26 cellular contexts compared by ENCODE assay signal in genomic region chrX:106730385-106730784, GRCh38. TPM values are rescaled to one million over a fixed set of nuclear protein-coding genes. Genes with fewer than 3 reads are reported as not detected.
DNase-seq lines count a peak whose midpoint lies in the region; ATAC-seq, FAIRE-seq and TF ChIP-seq lines count a peak whose summit lies in the region.
"Had no signal": no experiment of that assay in that cellular context is flagged by ENCODE, and none has a peak within 500 bp of the region (broad histone marks: within the 10 kb centered on the region; RNA-seq: fewer than 3 reads in every experiment).

No MANE protein-coding gene starts in this region.

- H3K9ac ChIP-seq in keratinocyte (ENCODE audit: control insufficient read depth, extremely low read depth, insufficient read depth, low read length), result no peak overlapping the region
- H3K9ac ChIP-seq in smooth muscle cell (ENCODE audit: low read depth), result no peak overlapping the region

- 59% methylated on average over 4 of the region's 4 CpGs for WGBS in smooth muscle cell (ENCODE audit: low lambda C conversion rate)

- no peaks in the 10 kb centered on the region for H3K9me3 Mint-ChIP-seq in stimulated activated naive B cell treated with anti-CD40 and anti-IgM and Interleukin-4, amounts not matched to agents 10 μg/mL and 1 μg/mL and 100 μg/mL, for 72 hours
- H3K9me3 Mint-ChIP-seq: activated CD4-positive, alpha-beta T cell treated with anti-CD3 and anti-CD28 coated beads, Interleukin-2, amount 10 ng/mL, durations not matched to agents 7 days and 5 days; CD4-positive, alpha-beta T cell; neural crest cell had no signal

- H2AFZ ChIP-seq in keratinocyte (ENCODE audit: control insufficient read depth, low read length) (no peak overlapping the region), smooth muscle cell (ENCODE audit: low read depth) (no peak overlapping the region)

- no peaks in the 10 kb centered on the region for H3F3A ChIP-seq in smooth muscle cell (ENCODE audit: low read depth)

- H3K27ac Mint-ChIP-seq in stimulated activated naive B cell treated with anti-CD40 and anti-IgM and Interleukin-4, amounts not matched to agents 10 μg/mL and 1 μg/mL and 100 μg/mL, for 72 hours, result no peak overlapping the region
- H3K27ac Mint-ChIP-seq: activated CD4-positive, alpha-beta T cell treated with anti-CD3 and anti-CD28 coated beads, Interleukin-2, amount 10 ng/mL, durations not matched to agents 7 days and 5 days; CD4-positive, alpha-beta T cell had no signal

- H4K20me1 ChIP-seq in keratinocyte (ENCODE audit: control insufficient read depth, extremely low read depth, insufficient read depth, low read length), result no peaks in the 10 kb centered on the region
- H4K20me1 ChIP-seq in smooth muscle cell (ENCODE audit: low read depth), result no peaks in the 10 kb centered on the region

- dilution Hi-C loops in keratinocyte (cut with MboI; ENCODE audit: extremely low pct_ligation_motif_present, low sequenced_read_pairs), result no loop called here

- no peaks in the 10 kb centered on the region for H3K36me3 Mint-ChIP-seq in stimulated activated naive B cell treated with anti-CD40 and anti-IgM and Interleukin-4, amounts not matched to agents 10 μg/mL and 1 μg/mL and 100 μg/mL, for 72 hours

- peak; percentile 23 for FAIRE-seq in keratinocyte (lab: Jason Lieb, UNC)
- FAIRE-seq: frontal cortex had no signal

- peaks cover 19 to 25% of the 10 kb centered on the region in 2 donors for H3K27me3 Mint-ChIP-seq in stimulated activated naive B cell treated with anti-CD40 and anti-IgM and Interleukin-4, amounts not matched to agents 10 μg/mL and 1 μg/mL and 100 μg/mL, for 72 hours

- ATAC-seq in GM21786 (IDR thresholded peaks at IDR 0.05; ENCODE audit: unreplicated experiment), result no peak
- no peak for ATAC-seq in stimulated activated naive B cell treated with anti-CD40 and anti-IgM and Interleukin-4, amounts not matched to agents 10 μg/mL and 1 μg/mL and 100 μg/mL, for 72 hours (replicated peaks)
- ATAC-seq: sciatic nerve; stimulated activated naive CD8-positive, alpha-beta T cell treated with anti-CD3 and anti-CD28 coated beads, Interleukin-15, Interleukin-2, amounts not matched to agents 100 U/mL and 50 U/mL, for 24 hours had no signal

- H3K27ac ChIP-seq in keratinocyte (ENCODE audit: control insufficient read depth, insufficient read depth, low read length) (no peak overlapping the region), smooth muscle cell (ENCODE audit: low read depth) (no peak overlapping the region)
- H3K27ac ChIP-seq: 22Rv1, thoracic aorta, vagina, WERI-Rb-1 had no signal

- peaks cover 0 to 3% of the 10 kb centered on the region in 2 donors for H3K4me1 Mint-ChIP-seq in stimulated activated naive B cell treated with anti-CD40 and anti-IgM and Interleukin-4, amounts not matched to agents 10 μg/mL and 1 μg/mL and 100 μg/mL, for 72 hours

- H3K36me3 ChIP-seq in keratinocyte (ENCODE audit: control insufficient read depth in 2 of 2, extremely low read depth in 1 of 2, insufficient read depth in 2 of 2, low read length in 2 of 2), result no peaks in the 10 kb centered on the region
- H3K36me3 ChIP-seq in smooth muscle cell (ENCODE audit: low read depth), result no peaks in the 10 kb centered on the region
- H3K36me3 ChIP-seq: thoracic aorta, vagina, WERI-Rb-1 had no signal

- no peaks in the 10 kb centered on the region for H3K9me1 ChIP-seq in keratinocyte (ENCODE audit: control insufficient read depth, extremely low read depth, insufficient read depth, low read length)

- no peak overlapping the region for H3K4me3 ChIP-seq in keratinocyte (ENCODE audit: control insufficient read depth in 2 of 3, extremely low read depth in 1 of 3, insufficient read depth in 2 of 3, low read depth in 1 of 3, low read length in 3 of 3)
- H3K4me3 ChIP-seq in smooth muscle cell, result peak overlapping the region; percentile 66
- H3K4me3 ChIP-seq: thoracic aorta, vagina had no signal

- no peaks in the 10 kb centered on the region for H3K9me3 ChIP-seq in keratinocyte (ENCODE audit: control insufficient read depth, low read depth, low read length)
- H3K9me3 ChIP-seq in smooth muscle cell (replicated peaks; ENCODE audit: low read depth), result no peaks in the 10 kb centered on the region
- H3K9me3 ChIP-seq: thoracic aorta, vagina had no signal

- H3K27me3 ChIP-seq in keratinocyte (ENCODE audit: control insufficient read depth, extremely low read depth, insufficient read depth, low read length), result peaks cover 3% of the 10 kb centered on the region
- H3K27me3 ChIP-seq in smooth muscle cell (ENCODE audit: low read depth), result no peaks in the 10 kb centered on the region
- H3K27me3 ChIP-seq: vagina had no signal

- no peaks in the 10 kb centered on the region for H3K4me1 ChIP-seq in keratinocyte (ENCODE audit: control insufficient read depth, extremely low read depth, insufficient read depth, low read length)
- no peaks in the 10 kb centered on the region for H3K4me1 ChIP-seq in smooth muscle cell (ENCODE audit: low read depth)
- H3K4me1 ChIP-seq: vagina had no signal

- DNase-seq in DMS 273 (lab: John Stamatoyannopoulos, UW; ENCODE audit: unreplicated experiment) (peak; percentile 70), DMS 273 treated with DMSO at 0.1 percent for 48 hours (lab: John Stamatoyannopoulos, UW) (no peak), SKM-1 treated with dmso at 0.1 percent for 144 hours (lab: John Stamatoyannopoulos, UW; ENCODE audit: unreplicated experiment) (peak; percentile 14), keratinocyte (ENCODE audit: low read depth, low spot score) (no peak), smooth muscle cell (lab: John Stamatoyannopoulos, UW; ENCODE audit: unreplicated experiment) (no peak)
- DNase-seq in stimulated activated CD4-positive, alpha-beta T cell treated with anti-CD3 and anti-CD28 coated beads, Interleukin-1b, Interleukin-23, amount 100 ng/mL, for 48 hours, result no peak
- no peak for DNase-seq in stimulated activated naive B cell treated with anti-CD40 and anti-IgM and Interleukin-4, amounts not matched to agents 10 μg/mL and 1 μg/mL and 100 μg/mL, for 72 hours
- DNase-seq: activated CD4-positive, alpha-beta T cell treated with anti-CD3 and anti-CD28 coated beads, Interleukin-2, amount 10 ng/mL, durations not matched to agents 7 days and 5 days; activated T-cell treated with anti-CD3 and anti-CD28 coated beads, Interleukin-2, amount 50 U/mL, for 48 hours; CD4-positive, alpha-beta T cell; DMS79; GDM1; mesenchymal stem cell; NCI-H1436 treated with DMSO at 0.1 percent for 48 hours; NCI-H446 treated with DMSO at 0.1 percent for 48 hours; Right ventricle myocardium superior; stimulated activated naive CD8-positive, alpha-beta T cell treated with anti-CD3 and anti-CD28 coated beads, Interleukin-15, Interleukin-2, amounts not matched to agents 100 U/mL and 50 U/mL, for 24 hours; T1000; WERI-Rb-1 had no signal

- TF ChIP-seq CTCF in keratinocyte (optimal IDR thresholded peaks at IDR 0.05 in 1 of 3, IDR thresholded peaks at IDR 0.05 in 1 of 3, conservative IDR thresholded peaks at IDR 0.05 in 1 of 3; ENCODE audit: extremely low read depth in 1 of 3, insufficient read depth in 2 of 3, low read length in 3 of 3), result no peak
- TF ChIP-seq CTCF in smooth muscle cell (IDR thresholded peaks at IDR 0.05; ENCODE audit: borderline replicate concordance, insufficient read depth, poor library complexity, severe bottlenecking), result no peak

- H3K4me3 Mint-ChIP-seq in stimulated activated naive B cell treated with anti-CD40 and anti-IgM and Interleukin-4, amounts not matched to agents 10 μg/mL and 1 μg/mL and 100 μg/mL, for 72 hours, result no peak overlapping the region
- H3K4me3 Mint-ChIP-seq: activated CD4-positive, alpha-beta T cell treated with anti-CD3 and anti-CD28 coated beads, Interleukin-2, amount 10 ng/mL, durations not matched to agents 7 days and 5 days; CD4-positive, alpha-beta T cell; neural crest cell had no signal

- peak overlapping the region; percentile 57 for H3K4me2 ChIP-seq in keratinocyte (ENCODE audit: control insufficient read depth, extremely low read depth, insufficient read depth, low read depth, low read length)
- peak overlapping the region; percentile 88 for H3K4me2 ChIP-seq in smooth muscle cell

- H3K79me2 ChIP-seq in keratinocyte (ENCODE audit: control insufficient read depth, insufficient read depth, low read length) (peaks cover 18% of the 10 kb centered on the region), smooth muscle cell (ENCODE audit: low read depth) (peaks cover 3% of the 10 kb centered on the region)

RNA-seq across cellular contexts. Expression of gene RNF128, which starts 3.9 kb away (rescaled TPM):
- 14.7 to 24.0 TPM (median 20.1 TPM) in 3 replicates for polyA plus RNA-seq in keratinocyte
- polyA plus RNA-seq in keratinocyte (2011; ENCODE audit: low read depth), result 48.7 TPM
- polyA plus RNA-seq in keratinocyte (2011; cell fraction: cytosol; rRNA removed), result 7.1 and 11.4 TPM in 2 replicates
- 30.8 and 36.7 TPM in 2 replicates for polyA plus RNA-seq in keratinocyte (2011; cell fraction: nucleus; rRNA removed)
- 17.3 and 24.5 TPM in 2 replicates for polyA plus RNA-seq in keratinocyte (2012; ENCODE audit: low replicate concordance)
- polyA minus RNA-seq in keratinocyte, result 4.3 to 23.6 TPM (median 18.8 TPM) in 3 replicates
- polyA minus RNA-seq in keratinocyte (2011; cell fraction: cytosol; rRNA and poly(A)+ RNA removed), result 28.8 TPM
- 41.2 and 53.3 TPM in 2 replicates for polyA minus RNA-seq in keratinocyte (2011; cell fraction: nucleus; rRNA and poly(A)+ RNA removed)
- 22.2 and 26.7 TPM in 2 replicates for total RNA-seq in smooth muscle cell
- 13.2 and 13.6 TPM in 2 replicates for polyA plus RNA-seq in smooth muscle cell
- total RNA-seq: activated CD4-positive, alpha-beta T cell treated with anti-CD3 and anti-CD28 coated beads, Interleukin-2, amount 10 ng/mL, durations not matched to agents 7 days and 5 days; CD4-positive, alpha-beta T cell; neural crest cell; thoracic aorta had no signal

Comparison
In these comparisons a context has a peak if more than half of its experiments do, and no peak if none do; other contexts are left out.
1. DNase-seq: peak in DMS 273 (single experiment) and SKM-1 treated with dmso at 0.1 percent for 144 hours (single experiment); none in DMS 273 treated with DMSO at 0.1 percent for 48 hours (single experiment), keratinocyte (single experiment), smooth muscle cell (single experiment), stimulated activated CD4-positive, alpha-beta T cell treated with anti-CD3 and anti-CD28 coated beads, Interleukin-1b, Interleukin-23, amount 100 ng/mL, for 48 hours (single experiment) and stimulated activated naive B cell treated with anti-CD40 and anti-IgM and Interleukin-4, amounts not matched to agents 10 μg/mL and 1 μg/mL and 100 μg/mL, for 72 hours (single experiment).